19 cellular contexts compared by ENCODE assay signal in genomic region chr11:17552392-17553248, GRCh38. TPM values are rescaled to one million over a fixed set of nuclear protein-coding genes. Genes with fewer than 3 reads are reported as not detected.
"Had no signal": no experiment of that assay in that cellular context is flagged by ENCODE, and none has a peak within 500 bp of the region (broad histone marks: within the 10 kb centered on the region; RNA-seq: fewer than 3 reads in every experiment).

No MANE protein-coding gene starts in this region.

- H3K9me3 ChIP-seq: gastrocnemius medialis, lower lobe of right lung, psoas muscle, right lobe of liver, stomach, thoracic aorta, uterus had no signal

- H3K27ac Mint-ChIP-seq: naive thymus-derived CD4-positive, alpha-beta T cell had no signal

- H3K4me3 ChIP-seq: coronary artery, gastrocnemius medialis, hepatocyte, lower lobe of right lung, psoas muscle, right lobe of liver, stomach, thoracic aorta, uterus had no signal

- H3K4me1 ChIP-seq: gastrocnemius medialis, lower lobe of right lung, psoas muscle, right lobe of liver, stomach, uterus had no signal

- H3K27me3 ChIP-seq: hepatocyte, right lobe of liver, uterus had no signal

- H3K36me3 ChIP-seq: gastrocnemius medialis, lower lobe of right lung, right lobe of liver, stomach, thoracic aorta, uterus had no signal

- H3K27ac ChIP-seq: coronary artery, gastrocnemius medialis, hepatocyte, lower lobe of right lung, psoas muscle, right lobe of liver, stomach, thoracic aorta, uterus had no signal

- DNase-seq: activated CD4-positive, alpha-beta T cell treated with anti-CD3 and anti-CD28 coated beads, Interleukin-2, amount 50 U/mL, for 1 hour; activated T-cell treated with anti-CD3 and anti-CD28 coated beads, Interleukin-2, amount 50 U/mL, for 4 hours; central memory CD4-positive, alpha-beta T cell; effector CD4-positive, alpha-beta T cell; gastrocnemius medialis; kidney glomerular epithelial cell; lower lobe of right lung; naive thymus-derived CD4-positive, alpha-beta T cell; nucleus accumbens; psoas muscle; right lobe of liver; stimulated activated CD4-positive, alpha-beta T cell treated with anti-CD3 and anti-CD28 coated beads, Interleukin-2, amount 100 ng/mL, for 48 hours; stomach; uterus had no signal

- H3K36me3 Mint-ChIP-seq: naive thymus-derived CD4-positive, alpha-beta T cell had no signal

- H3K9me3 Mint-ChIP-seq: activated T-cell treated with anti-CD3 and anti-CD28 coated beads, Interleukin-2, amount 50 U/mL, for 4 hours; naive thymus-derived CD4-positive, alpha-beta T cell had no signal

- ATAC-seq: gastrocnemius medialis; naive thymus-derived CD4-positive, alpha-beta T cell; right lobe of liver had no signal

- H3K4me3 Mint-ChIP-seq: activated T-cell treated with anti-CD3 and anti-CD28 coated beads, Interleukin-2, amount 50 U/mL, for 4 hours; naive thymus-derived CD4-positive, alpha-beta T cell had no signal

RNA-seq across cellular contexts. Expression of gene OTOG, which starts 5.6 kb away (rescaled TPM):
- total RNA-seq: activated T-cell treated with anti-CD3 and anti-CD28 coated beads, Interleukin-2, amount 50 U/mL, for 4 hours; fibroblast of lung; gastrocnemius medialis; lower lobe of right lung; naive thymus-derived CD4-positive, alpha-beta T cell; psoas muscle; right lobe of liver; stomach; T-helper 2 cell treated with Interferon-gamma antibody and Interleukin-4, amounts not matched to agents 100 ng/mL and 5 ng/mL, for 36 hours; thoracic aorta had no signal

RNA-seq across cellular contexts. Expression of gene USH1C, which starts 8.4 kb away (rescaled TPM):
- total RNA-seq: activated T-cell treated with anti-CD3 and anti-CD28 coated beads, Interleukin-2, amount 50 U/mL, for 4 hours; fibroblast of lung; naive thymus-derived CD4-positive, alpha-beta T cell; psoas muscle; T-helper 2 cell treated with Interferon-gamma antibody and Interleukin-4, amounts not matched to agents 100 ng/mL and 5 ng/mL, for 36 hours had no signal
